Comparison of ENCODE assay signal across 10 cellular contexts in genomic region chr18:63111549-63112402, GRCh38.
DNase-seq lines count a peak whose midpoint lies in the region; ATAC-seq, FAIRE-seq and TF ChIP-seq lines count a peak whose summit lies in the region.
"Had no signal": no experiment of that assay in that cellular context is flagged by ENCODE, and none has a peak within 500 bp of the region (broad histone marks: within the 10 kb centered on the region; RNA-seq: fewer than 3 reads in every experiment).

No MANE protein-coding gene starts in this region.

- H3K9me3 Mint-ChIP-seq in GM23338 = no peaks in the 10 kb centered on the region

- peaks cover 10% of the 10 kb centered on the region; the same call in 2 of the 3 replicates for H3K4me1 Mint-ChIP-seq in GM23338

- no peak overlapping the region for H3K27ac Mint-ChIP-seq in GM23338

- H3K79me2 ChIP-seq in GM23338 (replicated peaks; ENCODE audit: insufficient read depth) = no peaks in the 10 kb centered on the region

- ATAC-seq in HG03196 (IDR thresholded peaks at IDR 0.05; ENCODE audit: unreplicated experiment) (peak; percentile 40), GM23338 (no peak)

- no peak for FAIRE-seq in RCC 7860 (lab: Jason Lieb, UNC)

- H3K27ac ChIP-seq in skeletal muscle tissue (ENCODE audit: low read depth, low read length) (peak overlapping the region; percentile 32), GM23338 (ENCODE audit: low read depth) (no peak overlapping the region)
- H3K27ac ChIP-seq: brain microvascular endothelial cell had no signal

- H3K9ac ChIP-seq in skeletal muscle tissue (ENCODE audit: low read depth in 1 of 3, low read length in 3 of 3) = no peak overlapping the region

- DNase-seq in NCI-H345 (lab: John Stamatoyannopoulos, UW) (peak; percentile 48), NCI-H345 treated with DMSO at 0.1 percent for 48 hours (lab: John Stamatoyannopoulos, UW; ENCODE audit: unreplicated experiment) (no peak), SIG-M5 (lab: John Stamatoyannopoulos, UW) (peak; percentile 70), RCC 7860 (ENCODE audit: low spot score) (no peak), GM23338 (ENCODE audit: low spot score) (no peak), NCI-H1930 (lab: John Stamatoyannopoulos, UW) (no peak)
- DNase-seq: brain microvascular endothelial cell, substantia nigra had no signal

- H3K4me1 ChIP-seq in skeletal muscle tissue (ENCODE audit: control insufficient read depth in 3 of 3, insufficient read depth in 3 of 3, low read length in 3 of 3) (peaks cover 8 to 16% (median 15%) of the 10 kb centered on the region in 3 donors), GM23338 (ENCODE audit: insufficient read depth) (no peaks in the 10 kb centered on the region)

- no peaks in the 10 kb centered on the region for H4K20me1 ChIP-seq in GM23338 (replicated peaks; ENCODE audit: insufficient read depth)

- TF ChIP-seq CTCF in GM23338 (conservative IDR thresholded peaks at IDR 0.05; ENCODE audit: low read depth in 2 of 2) = no peak

- no peaks in the 10 kb centered on the region for H3K36me3 Mint-ChIP-seq in GM23338 (ENCODE audit: low read depth)

- no peak overlapping the region for H2AFZ ChIP-seq in GM23338

- H3K4me3 ChIP-seq in skeletal muscle tissue (ENCODE audit: low read length in 3 of 3) = peak overlapping the region in 1 of 3 donors; percentile 24
- H3K4me3 ChIP-seq in GM23338 = no peak overlapping the region

- H3K9me2 ChIP-seq in GM23338 (ENCODE audit: insufficient read depth) = peaks cover 3% of the 10 kb centered on the region; the same call in 1 of the 2 replicates

- no peaks in the 10 kb centered on the region for H3F3A ChIP-seq in GM23338 (replicated peaks; ENCODE audit: low read depth)

- H3K4me2 ChIP-seq in GM23338 = no peak overlapping the region

- H3K4me3 Mint-ChIP-seq in GM23338 = no peak overlapping the region

- no peaks in the 10 kb centered on the region for H3K36me3 ChIP-seq in skeletal muscle tissue (ENCODE audit: control insufficient read depth in 3 of 3, insufficient read depth in 3 of 3, low read length in 3 of 3)
- H3K36me3 ChIP-seq in GM23338 (ENCODE audit: insufficient read depth) = no peaks in the 10 kb centered on the region
- H3K36me3 ChIP-seq: brain microvascular endothelial cell had no signal

- H3K27me3 Mint-ChIP-seq in GM23338 (ENCODE audit: insufficient read depth, low read depth, poor library complexity) = no peaks in the 10 kb centered on the region

- H3K9me3 ChIP-seq in skeletal muscle tissue (ENCODE audit: control insufficient read depth in 3 of 3, low read length in 3 of 3) = no peaks in the 10 kb centered on the region

- H3K27me3 ChIP-seq in skeletal muscle tissue (ENCODE audit: control insufficient read depth in 3 of 3, insufficient read depth in 3 of 3, low read length in 3 of 3) (no peaks in the 10 kb centered on the region), GM23338 (ENCODE audit: insufficient read depth) (no peaks in the 10 kb centered on the region)
- H3K27me3 ChIP-seq: brain microvascular endothelial cell had no signal

TF ChIP-seq in GM23338, 12 proteins besides CTCF, POLR2A, EP300 and RAD21:
- TF ChIP-seq ETS1 (IDR thresholded peaks at IDR 0.05) (no peak), STAT1 (IDR thresholded peaks at IDR 0.05; ENCODE audit: unreplicated experiment) (no peak), NANOG (IDR thresholded peaks at IDR 0.05; ENCODE audit: borderline replicate concordance) (no peak), POLR2AphosphoS5 (IDR thresholded peaks at IDR 0.05; ENCODE audit: low read depth) (no peak), ZNF331 (CRISPR knock-in tag; IDR thresholded peaks at IDR 0.05; ENCODE audit: low read depth) (no peak), EZH2 (IDR thresholded peaks at IDR 0.05; ENCODE audit: low read depth, unreplicated experiment) (no peak), REST (IDR thresholded peaks at IDR 0.05; ENCODE audit: unreplicated experiment) (no peak), EZH2phosphoT487 (IDR thresholded peaks at IDR 0.05; ENCODE audit: unreplicated experiment) (no peak), ZNF114 (CRISPR knock-in tag; IDR thresholded peaks at IDR 0.05) (no peak)

Comparison
In these comparisons a context has a peak if more than half of its experiments do, and no peak if none do; other contexts are left out.
1. DNase-seq: peak in NCI-H345 (single experiment) and SIG-M5 (single experiment); none in NCI-H345 treated with DMSO at 0.1 percent for 48 hours (single experiment), RCC 7860 (single experiment), GM23338 (single experiment) and NCI-H1930 (0 of 2).